Comparison of ENCODE assay signal across 17 cellular contexts in genomic region chr10:122796796-122797195, GRCh38. TPM values are rescaled to one million over a fixed set of nuclear protein-coding genes. Genes with fewer than 3 reads are reported as not detected.
A peak's percentile ranks its signal among the peaks of the same experiment; 100 is the strongest.
DNase-seq lines count a peak whose midpoint lies in the region; ATAC-seq and TF ChIP-seq lines count a peak whose summit lies in the region.
"Had no signal": no experiment of that assay in that cellular context is flagged by ENCODE, and none has a peak within 500 bp of the region (broad histone marks: within the 10 kb centered on the region; RNA-seq: fewer than 3 reads in every experiment).

No MANE protein-coding gene starts in this region.

- H3K79me1 ChIP-seq in H9 (ENCODE audit: insufficient read depth, low read depth, low read length, poor library complexity, severe bottlenecking) (no peaks in the 10 kb centered on the region), mesendoderm (ENCODE audit: low read length) (no peaks in the 10 kb centered on the region), trophoblast cell (ENCODE audit: low read length) (no peaks in the 10 kb centered on the region)

- H3K9me3 Mint-ChIP-seq in H9 (no peaks in the 10 kb centered on the region), endodermal cell (no peaks in the 10 kb centered on the region)
- H3K9me3 Mint-ChIP-seq: HFFc6 had no signal

- H3K23ac ChIP-seq in H9 (ENCODE audit: insufficient read length, low read depth, low read length) = no peak overlapping the region
- H3K23ac ChIP-seq in mesendoderm (ENCODE audit: low read length) = peak overlapping the region; percentile 18
- H3K23ac ChIP-seq in trophoblast cell (ENCODE audit: low read length) = no peak overlapping the region

- H3K36me3 ChIP-seq in endodermal cell (ENCODE audit: control insufficient read depth, insufficient read depth, low read length) (no peaks in the 10 kb centered on the region), mesendoderm (ENCODE audit: control insufficient read depth, insufficient read depth, low read length) (no peaks in the 10 kb centered on the region), trophoblast cell (ENCODE audit: control insufficient read depth in 1 of 2, insufficient read depth in 2 of 2, low read length in 2 of 2) (no peaks in the 10 kb centered on the region)
- H3K36me3 ChIP-seq: HAP-1 had no signal

- H3K4me3 ChIP-seq in endodermal cell (ENCODE audit: low read length) (no peak overlapping the region), mesendoderm (ENCODE audit: low read length) (no peak overlapping the region), trophoblast cell (ENCODE audit: low read depth, low read length) (no peak overlapping the region)
- H3K4me3 ChIP-seq: HAP-1 had no signal

- H3K4me3 Mint-ChIP-seq in H9 (no peak overlapping the region), endodermal cell (no peak overlapping the region)
- H3K4me3 Mint-ChIP-seq: CD4-positive, alpha-beta memory T cell; HFFc6 had no signal

- no peak overlapping the region for H2AK5ac ChIP-seq in H9 (ENCODE audit: insufficient read length, low read length)
- H2AK5ac ChIP-seq in mesendoderm (ENCODE audit: low read length) = no peak overlapping the region
- H2AK5ac ChIP-seq in trophoblast cell (ENCODE audit: low read length) = no peak overlapping the region

- H3K9ac ChIP-seq in H9 (ENCODE audit: extremely low read depth, insufficient read length, low read length) = no peak overlapping the region
- H3K9ac ChIP-seq in endodermal cell (ENCODE audit: extremely low read depth, low read length, poor library complexity, severe bottlenecking) = no peak overlapping the region
- H3K9ac ChIP-seq in mesendoderm (ENCODE audit: low read length) = no peak overlapping the region
- H3K9ac ChIP-seq in trophoblast cell (ENCODE audit: low read length) = no peak overlapping the region

- no peak overlapping the region for H2BK15ac ChIP-seq in H9 (ENCODE audit: low read depth, low read length)
- H2BK15ac ChIP-seq in mesendoderm (replicated peaks; ENCODE audit: low read depth) = no peak overlapping the region

- no peaks in the 10 kb centered on the region for H3K23me2 ChIP-seq in H9 (ENCODE audit: insufficient read length, low read depth, low read length, poor library complexity, severe bottlenecking)

- H3K14ac ChIP-seq in H9 (ENCODE audit: insufficient read depth, low read length) (no peak overlapping the region), trophoblast cell (ENCODE audit: low read length) (no peak overlapping the region)

- H2AFZ ChIP-seq in H9 (ENCODE audit: low read length) (no peak overlapping the region), trophoblast cell (ENCODE audit: insufficient read depth, low read length, poor library complexity) (no peak overlapping the region)

- no peak overlapping the region for H3K27ac Mint-ChIP-seq in H9
- no peak overlapping the region for H3K27ac Mint-ChIP-seq in endodermal cell
- H3K27ac Mint-ChIP-seq: CD4-positive, alpha-beta memory T cell; HFFc6 had no signal

- no peak overlapping the region for H3K4ac ChIP-seq in H9 (ENCODE audit: low read depth, low read length)
- no peak overlapping the region for H3K4ac ChIP-seq in mesendoderm (ENCODE audit: low read depth, low read length)
- H3K4ac ChIP-seq in trophoblast cell (ENCODE audit: low read depth, low read length) = no peak overlapping the region

- H3K4me1 Mint-ChIP-seq in H9 (0 out of 4 replicates have a peak, but pooled peaks cover 0 to 5% of the 10 kb centered on the region in 2 experiments), endodermal cell (peaks cover 3% of the 10 kb centered on the region)
- H3K4me1 Mint-ChIP-seq: CD4-positive, alpha-beta memory T cell had no signal

- H3K4me1 ChIP-seq in H9 (ENCODE audit: insufficient read depth, low read length) (no peaks in the 10 kb centered on the region), endodermal cell (ENCODE audit: control insufficient read depth, insufficient read depth, low read length) (no peaks in the 10 kb centered on the region), mesendoderm (ENCODE audit: control insufficient read depth, low read depth, low read length) (peaks cover 3% of the 10 kb centered on the region), trophoblast cell (ENCODE audit: control insufficient read depth in 1 of 2, insufficient read depth in 2 of 2, low read length in 2 of 2) (no peaks in the 10 kb centered on the region)
- H3K4me1 ChIP-seq: HAP-1 had no signal

- H3K18ac ChIP-seq in H9 (ENCODE audit: insufficient read length, low read depth, low read length) = no peak overlapping the region
- no peak overlapping the region for H3K18ac ChIP-seq in mesendoderm (ENCODE audit: low read length)
- no peak overlapping the region for H3K18ac ChIP-seq in trophoblast cell (ENCODE audit: low read length)

- no peak overlapping the region for H2BK5ac ChIP-seq in H9 (ENCODE audit: insufficient read length, low read length)
- H2BK5ac ChIP-seq in mesendoderm (ENCODE audit: low read length) = peak overlapping the region; percentile 74
- H2BK5ac ChIP-seq in trophoblast cell (ENCODE audit: low read depth, low read length, poor library complexity) = no peak overlapping the region

- H4K8ac ChIP-seq in H9 (replicated peaks; ENCODE audit: insufficient read length, low read depth, low read length) (no peak overlapping the region), mesendoderm (ENCODE audit: low read depth, low read length) (no peak overlapping the region), trophoblast cell (ENCODE audit: low read depth, low read length) (no peak overlapping the region)

- H3K27me3 ChIP-seq in H9 (ENCODE audit: insufficient read depth, low read length) (no peaks in the 10 kb centered on the region), endodermal cell (ENCODE audit: control insufficient read depth, insufficient read depth, low read length, poor library complexity, severe bottlenecking) (peaks cover 25% of the 10 kb centered on the region), mesendoderm (ENCODE audit: insufficient read depth, low read length, poor library complexity) (no peaks in the 10 kb centered on the region), trophoblast cell (ENCODE audit: insufficient read depth, low read length) (no peaks in the 10 kb centered on the region)

- no peak overlapping the region for H4K91ac ChIP-seq in H9 (ENCODE audit: insufficient read length, low read depth, low read length)
- H4K91ac ChIP-seq in trophoblast cell (ENCODE audit: low read depth, low read length) = no peak overlapping the region

- H4K12ac ChIP-seq in trophoblast cell (ENCODE audit: low read depth, low read length) = no peak overlapping the region

- H2BK12ac ChIP-seq in H9 (ENCODE audit: insufficient read length, low read depth, low read length) = no peak overlapping the region
- no peak overlapping the region for H2BK12ac ChIP-seq in trophoblast cell (ENCODE audit: low read length)

- WGBS in H9 (ENCODE audit: extremely low coverage, insufficient read length, low lambda C conversion rate) = no CpG with 5 or more reads among the region's 2 CpGs
- 45% methylated on average over 2 of the region's 2 CpGs; no CpG with 5 or more reads in 1 of the 2 experiments for WGBS in endodermal cell (ENCODE audit: insufficient coverage in 1 of 2, insufficient read length in 1 of 2), 2 experiments
- WGBS in mesendoderm (ENCODE audit: extremely low coverage, insufficient coverage, low lambda C conversion rate) = no CpG with 5 or more reads among the region's 2 CpGs
- no CpG with 5 or more reads among the region's 2 CpGs for WGBS in trophoblast cell (ENCODE audit: extremely low coverage, insufficient coverage, insufficient read length)

- H3K27ac ChIP-seq in H9 (ENCODE audit: insufficient read length, low read depth, low read length) (no peak overlapping the region), endodermal cell (ENCODE audit: low read depth, low read length) (no peak overlapping the region), mesendoderm (ENCODE audit: low read depth, low read length) (no peak overlapping the region), trophoblast cell (ENCODE audit: low read depth, low read length) (no peak overlapping the region)

- H3K36me3 Mint-ChIP-seq in H9 (ENCODE audit: insufficient read depth in 1 of 3, low read depth in 3 of 3) (no peaks in the 10 kb centered on the region; a peak in 1 of 7 replicates), endodermal cell (ENCODE audit: low read depth) (no peaks in the 10 kb centered on the region)
- H3K36me3 Mint-ChIP-seq: CD4-positive, alpha-beta memory T cell had no signal

- H3K9me3 ChIP-seq in H9 (ENCODE audit: control insufficient read depth, low read depth, low read length) = no peaks in the 10 kb centered on the region
- H3K9me3 ChIP-seq in endodermal cell (ENCODE audit: control insufficient read depth, low read length) = no peaks in the 10 kb centered on the region
- peaks cover under 1% of the 10 kb centered on the region for H3K9me3 ChIP-seq in trophoblast cell (ENCODE audit: insufficient read depth, low read depth, low read length)
- H3K9me3 ChIP-seq: HAP-1 had no signal

- H3K4me2 ChIP-seq in H9 (ENCODE audit: insufficient read depth, insufficient read length, low read length) (no peak overlapping the region), mesendoderm (ENCODE audit: low read length) (no peak overlapping the region), trophoblast cell (ENCODE audit: low read length) (no peak overlapping the region)

- H3K27me3 Mint-ChIP-seq in H9 (ENCODE audit: low read depth) (peaks cover 5% of the 10 kb centered on the region), endodermal cell (ENCODE audit: insufficient read depth) (peaks cover 27% of the 10 kb centered on the region)

- H3K56ac ChIP-seq in H9 (ENCODE audit: insufficient read length, low read depth, low read length) (no peak overlapping the region), mesendoderm (ENCODE audit: low read length) (peak overlapping the region; percentile 47)

- peak overlapping the region; percentile 27 for H2BK20ac ChIP-seq in H9 (ENCODE audit: low read depth, low read length, poor library complexity, severe bottlenecking)

- no peaks in the 10 kb centered on the region for H3K79me2 ChIP-seq in H9 (ENCODE audit: insufficient read depth, low read length)
- no peaks in the 10 kb centered on the region for H3K79me2 ChIP-seq in mesendoderm (ENCODE audit: control insufficient read depth, insufficient read depth, low read length)
- no peaks in the 10 kb centered on the region for H3K79me2 ChIP-seq in trophoblast cell (ENCODE audit: control insufficient read depth, insufficient read depth, low read length, poor library complexity)

- no peak for TF ChIP-seq CTCF in H9 (conservative IDR thresholded peaks at IDR 0.05)
- no peak for TF ChIP-seq CTCF in endodermal cell (conservative IDR thresholded peaks at IDR 0.05)

- DNase-seq in H9 = no peak
- peak; percentile 59 for DNase-seq in endodermal cell
- peak; percentile 67 for DNase-seq in mesendoderm
- no peak for DNase-seq in trophoblast cell
- DNase-seq: C1 segment of cervical spinal cord; Calu3; CD4-positive, alpha-beta memory T cell; COR-L47; DMS53; DMS79 treated with DMSO at 0.1 percent for 48 hours; GF-D8; GOT3; HFFc6 had no signal

- no peak overlapping the region for H3T11ph ChIP-seq in H9 (ENCODE audit: low read length)

- no peak overlapping the region for H4K5ac ChIP-seq in H9 (ENCODE audit: insufficient read length, low read depth, low read length)
- H4K5ac ChIP-seq in mesendoderm (ENCODE audit: low read length) = no peak overlapping the region

- H2BK120ac ChIP-seq in H9 (ENCODE audit: low read depth, low read length, poor library complexity, severe bottlenecking) (no peak overlapping the region), mesendoderm (ENCODE audit: low read depth, low read length) (no peak overlapping the region), trophoblast cell (ENCODE audit: insufficient read depth, low read length, poor library complexity) (no peak overlapping the region)

- H4K20me1 ChIP-seq in H9 (ENCODE audit: control insufficient read depth, insufficient read depth, insufficient read length) = no peaks in the 10 kb centered on the region

- no peak for ATAC-seq in HG03520 (IDR thresholded peaks at IDR 0.05; ENCODE audit: unreplicated experiment)
- no peak for ATAC-seq in HG03045 (IDR thresholded peaks at IDR 0.05; ENCODE audit: unreplicated experiment)

RNA-seq across cellular contexts. Expression of gene CUZD1, which starts 48.9 kb away (rescaled TPM):
- total RNA-seq in H9 (2021) = 17.2 and 19.4 TPM in 2 replicates
- total RNA-seq in endodermal cell = under 1 TPM in 1 of 2 donors, not detected in 1; 0.53 TPM
- 1.5 TPM for polyA plus RNA-seq in endodermal cell (2013, experiment 1 of 2)
- 1.2 TPM for polyA plus RNA-seq in endodermal cell (2013, experiment 2 of 2)
- 1.7 TPM for polyA plus RNA-seq in mesendoderm (2013, experiment 1 of 2)
- polyA plus RNA-seq in mesendoderm (2013, experiment 2 of 2) = 1.6 TPM
- 0.33 and 0.42 TPM in 2 replicates for polyA plus RNA-seq in trophoblast cell (2013)
- total RNA-seq: A172 had no signal

Comparison
In these comparisons a context has a peak if more than half of its experiments do, and no peak if none do; other contexts are left out.
1. DNase-seq: peak in endodermal cell (single experiment) and mesendoderm (single experiment); none in H9 (single experiment) and trophoblast cell (0 of 2).
2. RNA of gene CUZD1, which starts 48.9 kb away (total RNA-seq): 17.2 to 19.4 TPM in H9; 0.53 TPM in endodermal cell; every median in the first group is over 10 times any median in the second.